Comparison of ENCODE assay signal across 21 cellular contexts in the genomic region with DNA sequence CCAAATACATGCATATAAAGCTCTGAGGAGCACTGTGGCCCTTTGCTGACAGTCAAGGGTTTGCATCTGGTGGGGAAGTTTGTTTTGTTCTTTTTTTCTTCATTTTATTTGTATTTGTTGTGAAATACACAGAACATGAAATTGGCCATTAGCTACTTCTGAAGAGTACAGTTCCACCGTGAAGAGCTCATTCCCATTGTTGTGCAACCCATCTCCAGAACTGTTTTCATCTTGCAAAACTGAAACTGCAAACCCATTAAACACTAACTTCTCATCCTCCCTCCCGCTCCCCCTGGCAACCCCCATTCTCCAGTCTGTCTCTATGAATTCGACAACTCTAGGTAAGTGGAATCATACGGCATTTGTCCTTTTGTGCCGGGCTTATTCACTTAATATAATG.
A peak's percentile ranks its signal among the peaks of the same experiment; 100 is the strongest.
DNase-seq lines count a peak whose midpoint lies in the region; ATAC-seq and TF ChIP-seq lines count a peak whose summit lies in the region.
"Had no signal": no experiment of that assay in that cellular context is flagged by ENCODE, and none has a peak within 500 bp of the region (broad histone marks: within the 10 kb centered on the region; RNA-seq: fewer than 3 reads in every experiment).

No MANE protein-coding gene starts in this region.

- no peak for TF ChIP-seq CTCF in fibroblast of pulmonary artery (IDR thresholded peaks at IDR 0.05; ENCODE audit: low read length, missing control alignments)

- H2AFZ ChIP-seq in trophoblast cell (ENCODE audit: insufficient read depth, low read length, poor library complexity) = peak overlapping the region; percentile 20

- no peaks in the 10 kb centered on the region for H3K4me1 Mint-ChIP-seq in stimulated activated naive B cell treated with anti-CD40 and anti-IgM and Interleukin-4, amounts not matched to agents 10 μg/mL and 1 μg/mL and 100 μg/mL, for 72 hours
- no peaks in the 10 kb centered on the region for H3K4me1 Mint-ChIP-seq in stimulated activated memory B cell treated with anti-CD40 and anti-IgM and Interleukin-4, amounts not matched to agents 10 μg/mL and 1 μg/mL and 100 μg/mL, for 72 hours

- H3K9ac ChIP-seq in BLaER1 (no peak overlapping the region), NT2/D1 (ENCODE audit: insufficient read length, low read depth) (peak overlapping the region; percentile 66), trophoblast cell (ENCODE audit: low read length) (no peak overlapping the region)

- H3K27me3 ChIP-seq in BLaER1 (no peaks in the 10 kb centered on the region), NT2/D1 (ENCODE audit: insufficient read depth, insufficient read length) (no peaks in the 10 kb centered on the region), trophoblast cell (ENCODE audit: insufficient read depth, low read length) (no peaks in the 10 kb centered on the region)
- H3K27me3 ChIP-seq: right lobe of liver, upper lobe of left lung had no signal

- peaks cover 24 to 30% of the 10 kb centered on the region in 2 donors for H3K27me3 Mint-ChIP-seq in stimulated activated naive B cell treated with anti-CD40 and anti-IgM and Interleukin-4, amounts not matched to agents 10 μg/mL and 1 μg/mL and 100 μg/mL, for 72 hours
- peaks cover 27% of the 10 kb centered on the region for H3K27me3 Mint-ChIP-seq in stimulated activated memory B cell treated with anti-CD40 and anti-IgM and Interleukin-4, amounts not matched to agents 10 μg/mL and 1 μg/mL and 100 μg/mL, for 72 hours

- H2BK120ac ChIP-seq in trophoblast cell (ENCODE audit: insufficient read depth, low read length, poor library complexity) = peak overlapping the region; percentile 39

- H3K36me3 Mint-ChIP-seq in stimulated activated naive B cell treated with anti-CD40 and anti-IgM and Interleukin-4, amounts not matched to agents 10 μg/mL and 1 μg/mL and 100 μg/mL, for 72 hours = no peaks in the 10 kb centered on the region
- H3K36me3 Mint-ChIP-seq in stimulated activated memory B cell treated with anti-CD40 and anti-IgM and Interleukin-4, amounts not matched to agents 10 μg/mL and 1 μg/mL and 100 μg/mL, for 72 hours = no peaks in the 10 kb centered on the region

- peak overlapping the region; percentile 34 for H2BK12ac ChIP-seq in trophoblast cell (ENCODE audit: low read length)

- no peak overlapping the region for H3K23ac ChIP-seq in trophoblast cell (ENCODE audit: low read length)

- no peaks in the 10 kb centered on the region for H3K36me3 ChIP-seq in BLaER1
- H3K36me3 ChIP-seq in NT2/D1 (ENCODE audit: insufficient read depth, insufficient read length, low read length) = no peaks in the 10 kb centered on the region
- no peaks in the 10 kb centered on the region for H3K36me3 ChIP-seq in trophoblast cell (ENCODE audit: control insufficient read depth in 1 of 2, insufficient read depth in 2 of 2, low read length in 2 of 2)
- H3K36me3 ChIP-seq: adrenal gland, right lobe of liver, upper lobe of left lung, WERI-Rb-1 had no signal

- H4K12ac ChIP-seq in trophoblast cell (ENCODE audit: low read depth, low read length) = peak overlapping the region; percentile 21

- peak overlapping the region; percentile 19 for H3K4ac ChIP-seq in trophoblast cell (ENCODE audit: low read depth, low read length)

- peak overlapping the region; percentile 31 for H4K8ac ChIP-seq in trophoblast cell (ENCODE audit: low read depth, low read length)

- no CpG with 5 or more reads among the region's 5 CpGs for WGBS in trophoblast cell (ENCODE audit: extremely low coverage, insufficient coverage, insufficient read length)

- H4K91ac ChIP-seq in trophoblast cell (ENCODE audit: low read depth, low read length) = peak overlapping the region; percentile 82

- peaks cover 0 to 2% of the 10 kb centered on the region in 2 donors for H3K9me3 Mint-ChIP-seq in stimulated activated naive B cell treated with anti-CD40 and anti-IgM and Interleukin-4, amounts not matched to agents 10 μg/mL and 1 μg/mL and 100 μg/mL, for 72 hours
- H3K9me3 Mint-ChIP-seq in stimulated activated memory B cell treated with anti-CD40 and anti-IgM and Interleukin-4, amounts not matched to agents 10 μg/mL and 1 μg/mL and 100 μg/mL, for 72 hours = peaks cover 3% of the 10 kb centered on the region
- H3K9me3 Mint-ChIP-seq: endodermal cell had no signal

- H3K4me2 ChIP-seq in BLaER1 (peak overlapping the region; percentile 57; the same call in 1 of the 2 replicates), trophoblast cell (ENCODE audit: low read length) (peak overlapping the region; percentile 47)

- H3K27ac ChIP-seq in BLaER1 (no peak overlapping the region), trophoblast cell (ENCODE audit: low read depth, low read length) (peak overlapping the region; percentile 45)
- H3K27ac ChIP-seq: adrenal gland, right lobe of liver, upper lobe of left lung, WERI-Rb-1 had no signal

- ATAC-seq in stimulated activated naive B cell treated with anti-CD40 and anti-IgM and Interleukin-4, amounts not matched to agents 10 μg/mL and 1 μg/mL and 100 μg/mL, for 72 hours (replicated peaks) = no peak
- ATAC-seq in stimulated activated memory B cell treated with anti-CD40 and anti-IgM and Interleukin-4, amounts not matched to agents 10 μg/mL and 1 μg/mL and 100 μg/mL, for 72 hours = no peak
- ATAC-seq: Panc1 had no signal

- peak overlapping the region; percentile 58 for H3K14ac ChIP-seq in trophoblast cell (ENCODE audit: low read length)

- H3K18ac ChIP-seq in trophoblast cell (ENCODE audit: low read length) = no peak overlapping the region

- DNase-seq in NT2/D1 (ENCODE audit: low read depth, low spot score) (no peak), fibroblast of pulmonary artery (ENCODE audit: low read depth) (peak; percentile 26), trophoblast cell (peak in 1 of 2 donors; percentile 33), NCI-H510A treated with DMSO at 0.1 percent for 48 hours (lab: John Stamatoyannopoulos, UW) (no peak)
- DNase-seq in activated CD4-positive, alpha-beta T cell treated with anti-CD3 and anti-CD28 coated beads for 48 hours = no peak
- DNase-seq in stimulated activated naive B cell treated with anti-CD40 and anti-IgM and Interleukin-4, amounts not matched to agents 10 μg/mL and 1 μg/mL and 100 μg/mL, for 72 hours = no peak
- DNase-seq: adrenal gland; caudate nucleus; GF-D8; midbrain; NCI-H1930; NCI-H524 treated with DMSO at 0.1 percent for 48 hours; right lobe of liver; stimulated activated CD4-positive, alpha-beta T cell treated with anti-CD3 and anti-CD28 coated beads, Interleukin-4, amount 100 ng/mL, for 4 hours; SW 1271; WERI-Rb-1 had no signal

- H2AK5ac ChIP-seq in trophoblast cell (ENCODE audit: low read length) = no peak overlapping the region

- H3K79me1 ChIP-seq in trophoblast cell (ENCODE audit: low read length) = peaks cover 15% of the 10 kb centered on the region

- H3K4me3 Mint-ChIP-seq in stimulated activated naive B cell treated with anti-CD40 and anti-IgM and Interleukin-4, amounts not matched to agents 10 μg/mL and 1 μg/mL and 100 μg/mL, for 72 hours = no peak overlapping the region
- no peak overlapping the region for H3K4me3 Mint-ChIP-seq in stimulated activated memory B cell treated with anti-CD40 and anti-IgM and Interleukin-4, amounts not matched to agents 10 μg/mL and 1 μg/mL and 100 μg/mL, for 72 hours
- H3K4me3 Mint-ChIP-seq: endodermal cell had no signal

- H4K20me1 ChIP-seq in BLaER1 = no peaks in the 10 kb centered on the region

- no peaks in the 10 kb centered on the region for H3K9me3 ChIP-seq in BLaER1
- H3K9me3 ChIP-seq in NT2/D1 (ENCODE audit: insufficient read depth, low read length) = no peaks in the 10 kb centered on the region
- H3K9me3 ChIP-seq in trophoblast cell (ENCODE audit: insufficient read depth, low read depth, low read length) = no peaks in the 10 kb centered on the region
- H3K9me3 ChIP-seq: adrenal gland, right lobe of liver, upper lobe of left lung had no signal

- H3K4me1 ChIP-seq in BLaER1 (peaks cover 42% of the 10 kb centered on the region), NT2/D1 (ENCODE audit: insufficient read depth, insufficient read length) (peaks cover 23% of the 10 kb centered on the region), trophoblast cell (ENCODE audit: control insufficient read depth in 1 of 2, insufficient read depth in 2 of 2, low read length in 2 of 2) (peaks cover 18 to 27% of the 10 kb centered on the region in 2 experiments)
- H3K4me1 ChIP-seq: adrenal gland, right lobe of liver had no signal

- H3K79me2 ChIP-seq in trophoblast cell (ENCODE audit: control insufficient read depth, insufficient read depth, low read length, poor library complexity) = no peaks in the 10 kb centered on the region

- H2BK5ac ChIP-seq in trophoblast cell (ENCODE audit: low read depth, low read length, poor library complexity) = peak overlapping the region; percentile 48

- H3K4me3 ChIP-seq in BLaER1 (no peak overlapping the region), NT2/D1 (ENCODE audit: insufficient read length, low read depth) (no peak overlapping the region), fibroblast of pulmonary artery (replicated peaks; ENCODE audit: low read depth, low read length) (no peak overlapping the region), trophoblast cell (ENCODE audit: low read depth, low read length) (no peak overlapping the region)
- H3K4me3 ChIP-seq: adrenal gland, right lobe of liver, upper lobe of left lung had no signal

- H3K27ac Mint-ChIP-seq in stimulated activated naive B cell treated with anti-CD40 and anti-IgM and Interleukin-4, amounts not matched to agents 10 μg/mL and 1 μg/mL and 100 μg/mL, for 72 hours = no peak overlapping the region
- H3K27ac Mint-ChIP-seq in stimulated activated memory B cell treated with anti-CD40 and anti-IgM and Interleukin-4, amounts not matched to agents 10 μg/mL and 1 μg/mL and 100 μg/mL, for 72 hours = no peak overlapping the region
- H3K27ac Mint-ChIP-seq: endodermal cell had no signal
